Comparison of ENCODE assay signal across 20 cellular contexts in the genomic region with DNA sequence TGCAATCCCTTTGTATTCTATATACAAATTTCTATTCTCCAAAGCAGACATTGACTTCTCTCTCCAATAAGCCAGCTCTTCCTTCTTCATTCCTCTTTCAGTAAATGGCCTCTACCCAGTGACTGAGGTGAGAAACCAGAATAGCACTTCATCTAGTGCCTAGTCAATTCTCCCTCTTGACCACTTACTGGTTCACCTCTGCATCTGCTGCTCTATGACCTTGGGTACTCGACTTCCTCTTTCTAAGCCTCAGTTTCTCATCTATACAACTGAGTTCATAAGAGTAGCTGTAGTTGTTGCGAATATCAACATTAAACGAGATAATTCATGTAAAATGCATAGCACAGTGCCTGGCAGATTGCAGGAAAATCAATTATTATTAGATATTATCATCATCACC. TPM values are rescaled to one million over a fixed set of nuclear protein-coding genes. Genes with fewer than 3 reads are reported as not detected.
DNase-seq lines count a peak whose midpoint lies in the region; ATAC-seq and TF ChIP-seq lines count a peak whose summit lies in the region.
"Had no signal": no experiment of that assay in that cellular context is flagged by ENCODE, and none has a peak within 500 bp of the region (broad histone marks: within the 10 kb centered on the region; RNA-seq: fewer than 3 reads in every experiment).

No MANE protein-coding gene starts in this region.

- TF ChIP-seq CTCF in natural killer cell (IDR thresholded peaks at IDR 0.05) (no peak), Peyer's patch (IDR thresholded peaks at IDR 0.05) (no peak)

- intact Hi-C loops in natural killer cell (cut with micrococcal nuclease) = no loop called here

- no peaks in the 10 kb centered on the region for H3K27me3 Mint-ChIP-seq in natural killer cell (ENCODE audit: low read depth in 2 of 2)

- H3K4me1 Mint-ChIP-seq in natural killer cell = peaks cover 49 to 58% of the 10 kb centered on the region in 2 donors

- H3K9me3 ChIP-seq in Peyer's patch = no peaks in the 10 kb centered on the region
- H3K9me3 ChIP-seq: SJSA1 had no signal

- H3K4me3 Mint-ChIP-seq in natural killer cell = peak overlapping the region; percentile 10
- H3K4me3 Mint-ChIP-seq: activated naive CD4-positive, alpha-beta T cell treated with anti-CD3 and anti-CD28 coated beads for 36 hours had no signal

- H3K4me1 ChIP-seq in Peyer's patch = no peaks in the 10 kb centered on the region
- H3K4me1 ChIP-seq: SJSA1 had no signal

- ATAC-seq in GM18508 (IDR thresholded peaks at IDR 0.05; ENCODE audit: insufficient read depth, unreplicated experiment) = peak; percentile 52
- peak; percentile 58 for ATAC-seq in GM19452 (IDR thresholded peaks at IDR 0.05; ENCODE audit: unreplicated experiment)
- ATAC-seq in HG03442 (IDR thresholded peaks at IDR 0.05; ENCODE audit: unreplicated experiment) = peak; percentile 65
- peak in 1 of 3 donors; percentile 43 for ATAC-seq in natural killer cell
- no peak for ATAC-seq in GM21367 (IDR thresholded peaks at IDR 0.05; ENCODE audit: unreplicated experiment)
- ATAC-seq: PC-3 had no signal

- peak overlapping the region; percentile 57 to 60 for H3K27ac Mint-ChIP-seq in natural killer cell
- H3K27ac Mint-ChIP-seq: activated naive CD4-positive, alpha-beta T cell treated with anti-CD3 and anti-CD28 coated beads for 36 hours had no signal

- H3K4me3 ChIP-seq in Peyer's patch = no peak overlapping the region
- H3K4me3 ChIP-seq: lung, SJSA1, skin epidermis had no signal

- H3K9me3 Mint-ChIP-seq in natural killer cell = no peaks in the 10 kb centered on the region
- H3K9me3 Mint-ChIP-seq: activated naive CD4-positive, alpha-beta T cell treated with anti-CD3 and anti-CD28 coated beads for 36 hours had no signal

- no peak for DNase-seq in natural killer cell
- DNase-seq in UCSD-AML1 (lab: John Stamatoyannopoulos, UW; ENCODE audit: unreplicated experiment) = no peak
- DNase-seq in Peyer's patch = no peak
- DNase-seq: activated CD4-positive, alpha-beta T cell treated with anti-CD3 and anti-CD28 coated beads, Interleukin-2, amount 50 U/mL, for 4 hours; activated naive CD4-positive, alpha-beta T cell treated with anti-CD3 and anti-CD28 coated beads for 36 hours; erythroblast; hypothalamus; KG1; NCI-H1048; NCI-H1930; NCI-H226; PC-3; stimulated activated CD4-positive, alpha-beta T cell treated with anti-CD3 and anti-CD28 coated beads, Interleukin-2, amount 100 ng/mL, for 24 hours had no signal

- TF ChIP-seq POLR2A in Peyer's patch (IDR thresholded peaks at IDR 0.05) = no peak

- H3K36me3 ChIP-seq in Peyer's patch = no peaks in the 10 kb centered on the region
- H3K36me3 ChIP-seq: SJSA1 had no signal

- no peaks in the 10 kb centered on the region for H3K27me3 ChIP-seq in Peyer's patch
- H3K27me3 ChIP-seq: SJSA1 had no signal

- H3K36me3 Mint-ChIP-seq in natural killer cell = no peaks in the 10 kb centered on the region

- no peak overlapping the region for H3K27ac ChIP-seq in Peyer's patch
- H3K27ac ChIP-seq: SJSA1, skin epidermis had no signal

RNA-seq across cellular contexts. Expression of a gene that starts 12.4 kb away (rescaled TPM):
- total RNA-seq in natural killer cell (100 to 1,000 TPM in 1 of 3 donors, 10 to 100 TPM in 2; 89.9 to 115 (median 93.6) TPM), Peyer's patch (10 to 100 TPM; 27.8 to 68.5 (median 35.5) TPM)
